In genomic region chr10:100620087-100620835, GRCh38 we compare ENCODE assay signal across 6 cellular contexts.
"Had no signal": no experiment of that assay in that cellular context is flagged by ENCODE, and none has a peak within 500 bp of the region (broad histone marks: within the 10 kb centered on the region; RNA-seq: fewer than 3 reads in every experiment).

No MANE protein-coding gene starts in this region.

- H3K9me3 Mint-ChIP-seq: GM23338, H9 had no signal

- H3K27ac Mint-ChIP-seq: GM23338, H9, IgD-negative memory B cell had no signal

- H3K4me3 Mint-ChIP-seq: GM23338, H9, IgD-negative memory B cell had no signal

- H3K27ac ChIP-seq: HL-60 had no signal

- DNase-seq: H9, HCEC 1CT, KBM-7 had no signal
